ENCODE assay signal across 11 cellular contexts in genomic region chr1:154497026-154497806, GRCh38. TPM values are rescaled to one million over a fixed set of nuclear protein-coding genes. Genes with fewer than 3 reads are reported as not detected.
DNase-seq lines count a peak whose midpoint lies in the region; ATAC-seq and TF ChIP-seq lines count a peak whose summit lies in the region.
"Had no signal": no experiment of that assay in that cellular context is flagged by ENCODE, and none has a peak within 500 bp of the region (broad histone marks: within the 10 kb centered on the region; RNA-seq: fewer than 3 reads in every experiment).

No MANE protein-coding gene starts in this region.

- H3K4me2 ChIP-seq in DOHH2 (ENCODE audit: low read length), result peak overlapping the region; percentile 52

- TF ChIP-seq POLR2A in adrenal gland (IDR thresholded peaks at IDR 0.05), result no peak

- H3K27ac ChIP-seq in DOHH2 (ENCODE audit: low read depth, low read length) (peak overlapping the region; percentile 70), adrenal gland (peak overlapping the region in 4 of 5 donors; percentile 55 to 61 (median 60))

- H3K9me3 Mint-ChIP-seq in mesothelial cell of epicardium, result no peaks in the 10 kb centered on the region

- H3K4me3 ChIP-seq in DOHH2 (ENCODE audit: low read length) (peak overlapping the region; percentile 45), adrenal gland (no peak overlapping the region)

- H3K36me3 ChIP-seq in DOHH2 (ENCODE audit: control insufficient read depth, low read length), result no peaks in the 10 kb centered on the region
- H3K36me3 ChIP-seq in adrenal gland (replicated peaks in 1 of 2), result no peaks in the 10 kb centered on the region

- TF ChIP-seq CTCF in DOHH2 (IDR thresholded peaks at IDR 0.05; ENCODE audit: low read depth, low read length, poor library complexity, severe bottlenecking) (no peak), adrenal gland (IDR thresholded peaks at IDR 0.05) (no peak), mesothelial cell of epicardium (IDR thresholded peaks at IDR 0.05; ENCODE audit: unreplicated experiment) (no peak)

- H3K79me2 ChIP-seq in DOHH2 (ENCODE audit: control insufficient read depth, low read length), result no peaks in the 10 kb centered on the region

- ATAC-seq in HG03460 (IDR thresholded peaks at IDR 0.05; ENCODE audit: unreplicated experiment), result no peak
- ATAC-seq in HG02763 (IDR thresholded peaks at IDR 0.05; ENCODE audit: unreplicated experiment), result no peak

- no peak overlapping the region for H3K4me3 Mint-ChIP-seq in mesothelial cell of epicardium

- H3K4me1 ChIP-seq in DOHH2 (ENCODE audit: control insufficient read depth, low read length) (peaks cover 56% of the 10 kb centered on the region), adrenal gland (replicated peaks in 1 of 2) (peaks cover 19 to 56% of the 10 kb centered on the region in 2 donors)

- H3K9me2 ChIP-seq in DOHH2 (replicated peaks; ENCODE audit: control insufficient read depth, low read length), result no peaks in the 10 kb centered on the region

- H3K27me3 ChIP-seq in DOHH2 (ENCODE audit: control insufficient read depth, low read length) (peaks cover 18% of the 10 kb centered on the region), adrenal gland (no peaks in the 10 kb centered on the region)

- peaks cover 14% of the 10 kb centered on the region for H3K4me1 Mint-ChIP-seq in mesothelial cell of epicardium

- H3F3A ChIP-seq in DOHH2 (ENCODE audit: control insufficient read depth, insufficient read depth), result peaks cover 23% of the 10 kb centered on the region

- 21 to 38% (median 34%) methylated on average over 5 of the region's 5 CpGs for WGBS in adrenal gland, 4 donors

- peaks cover 57% of the 10 kb centered on the region for H3K27me3 Mint-ChIP-seq in mesothelial cell of epicardium (ENCODE audit: low read depth)

- DNase-seq in HUDEP-2 (lab: John Stamatoyannopoulos, UW; ENCODE audit: unreplicated experiment in 76 of 76) (peak in 48 of 76 experiments; percentile 9 to 68 (median 22)), adrenal gland (peak; percentile 43 to 83 (median 66)), mesothelial cell of epicardium (ENCODE audit: low spot score in 2 of 2, unreplicated experiment in 2 of 2) (no peak), Ammon's horn (ENCODE audit: low spot score) (no peak), COLO668 (lab: John Stamatoyannopoulos, UW; ENCODE audit: unreplicated experiment) (no peak)
- DNase-seq: activated effector memory CD4-positive, alpha-beta T cell treated with Interleukin-2 at 50 U/mL for 16 hours; DND-41; nucleus accumbens had no signal

- H3K9me3 ChIP-seq in DOHH2 (ENCODE audit: control insufficient read depth, insufficient read depth, low read length) (no peaks in the 10 kb centered on the region), adrenal gland (replicated peaks in 1 of 3) (no peaks in the 10 kb centered on the region)

- H3K27ac Mint-ChIP-seq in mesothelial cell of epicardium, result peak overlapping the region; percentile 64

- H3K36me3 Mint-ChIP-seq in mesothelial cell of epicardium, result no peaks in the 10 kb centered on the region

- H4K20me1 ChIP-seq in DOHH2 (ENCODE audit: control insufficient read depth, insufficient read depth, low read depth, low read length), result no peaks in the 10 kb centered on the region

- intact Hi-C loops in adrenal gland (cut with DNase I), result no loop called here

RNA-seq across cellular contexts. Expression of gene TDRD10, which starts 4.8 kb away (rescaled TPM):
- 1 to 10 TPM in 6 of 8 donors, under 1 TPM in 1, not detected in 1; 0.87 to 7.5 (median 3.6) TPM for total RNA-seq in adrenal gland
- 10 to 100 TPM in 2 of 3 donors, 1 to 10 TPM in 1; 1.3 to 24.9 (median 22.8) TPM for polyA plus RNA-seq in adrenal gland
- total RNA-seq in mesothelial cell of epicardium, result 0.18 to 0.69 TPM (median 0.31 TPM) in 3 replicates

RNA-seq across cellular contexts. Expression of gene SHE, which starts 5.0 kb away (rescaled TPM):
- total RNA-seq in adrenal gland, result 10 to 100 TPM; 15.1 to 30.7 (median 19.2) TPM
- 10 to 100 TPM; 11.4 to 14.7 (median 12.7) TPM for polyA plus RNA-seq in adrenal gland
- 0.29 to 0.54 TPM (median 0.47 TPM) in 3 replicates for total RNA-seq in mesothelial cell of epicardium

Comparison
In these comparisons a context has a peak if more than half of its experiments do, and no peak if none do; other contexts are left out.
1. DNase-seq: peak in HUDEP-2 (48 of 76) and adrenal gland (7 of 7); none in mesothelial cell of epicardium (0 of 2), Ammon's horn (single experiment) and COLO668 (single experiment).
2. RNA of gene SHE, which starts 5.0 kb away (total RNA-seq): 15.1 to 30.7 TPM in adrenal gland; 0.29 to 0.54 TPM in mesothelial cell of epicardium; every median in the first group is over 10 times any median in the second.